Comparison of ENCODE assay signal across 23 cellular contexts in the genomic region with DNA sequence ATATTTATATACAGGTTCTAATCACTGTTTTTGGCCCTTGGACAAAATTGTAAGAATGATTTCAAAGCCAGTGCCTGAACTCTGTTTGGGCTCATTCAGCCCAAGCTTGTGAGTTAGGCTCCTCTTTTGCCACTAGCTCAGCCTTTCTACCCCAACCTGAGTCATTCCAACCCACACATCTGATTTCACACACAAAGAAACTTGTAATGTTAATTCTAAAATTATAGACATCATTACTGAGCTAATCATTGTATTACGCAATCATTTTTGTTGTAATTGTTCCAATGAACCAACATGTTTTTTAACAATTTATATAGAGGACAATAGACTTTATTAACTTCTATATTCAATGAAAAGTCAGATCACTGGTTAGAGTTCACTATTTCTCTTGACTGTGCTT.
"Had no signal": no experiment of that assay in that cellular context is flagged by ENCODE, and none has a peak within 500 bp of the region (broad histone marks: within the 10 kb centered on the region; RNA-seq: fewer than 3 reads in every experiment).

No MANE protein-coding gene starts in this region.

- FAIRE-seq: TTC549, urothelium cell line had no signal

- H3K4me3 ChIP-seq: colonic mucosa, esophagus muscularis mucosa, gastrocnemius medialis, left lung, tibial artery had no signal

- H3K27ac ChIP-seq: colonic mucosa, esophagus muscularis mucosa, gastrocnemius medialis, left lung, tibial artery had no signal

- H3K9me3 Mint-ChIP-seq: activated B cell treated with CpG ODN at 0.5 μM for 24 hours; activated CD4-positive, alpha-beta memory T cell treated with anti-CD3 and anti-CD28 coated beads for 36 hours; activated T-helper 1 cell treated with anti-CD3 and anti-CD28 coated beads, Interleukin-12 subunit alpha, Interleukin-12 subunit beta, Interleukin-2, Interleukin-4 antibody, amounts not matched to agents 30 ng/mL and 10 ng/mL and 1 ng/mL, durations not matched to agents 14 hours and 24 hours and 36 hours; central memory CD8-positive, alpha-beta T cell; nephron progenitor cell had no signal

- H3K4me1 ChIP-seq: colonic mucosa, esophagus muscularis mucosa, gastrocnemius medialis, left lung, tibial artery had no signal

- H3K36me3 Mint-ChIP-seq: activated CD4-positive, alpha-beta memory T cell treated with anti-CD3 and anti-CD28 coated beads for 36 hours; activated naive CD8-positive, alpha-beta T cell; brain had no signal

- H3K4me3 Mint-ChIP-seq: activated B cell treated with CpG ODN at 0.5 μM for 24 hours; activated CD4-positive, alpha-beta memory T cell treated with anti-CD3 and anti-CD28 coated beads for 36 hours; activated naive CD8-positive, alpha-beta T cell; activated T-helper 1 cell treated with anti-CD3 and anti-CD28 coated beads, Interleukin-12 subunit alpha, Interleukin-12 subunit beta, Interleukin-2, Interleukin-4 antibody, amounts not matched to agents 30 ng/mL and 10 ng/mL and 1 ng/mL, durations not matched to agents 14 hours and 24 hours and 36 hours; brain; central memory CD8-positive, alpha-beta T cell; nephron progenitor cell had no signal

- H3K4me1 Mint-ChIP-seq: activated B cell treated with CpG ODN at 0.5 μM for 24 hours; central memory CD8-positive, alpha-beta T cell had no signal

- H3K27ac Mint-ChIP-seq: activated B cell treated with CpG ODN at 0.5 μM for 24 hours; activated CD4-positive, alpha-beta memory T cell treated with anti-CD3 and anti-CD28 coated beads for 36 hours; activated naive CD8-positive, alpha-beta T cell; activated T-helper 1 cell treated with anti-CD3 and anti-CD28 coated beads, Interleukin-12 subunit alpha, Interleukin-12 subunit beta, Interleukin-2, Interleukin-4 antibody, amounts not matched to agents 30 ng/mL and 10 ng/mL and 1 ng/mL, durations not matched to agents 14 hours and 24 hours and 36 hours; brain; nephron progenitor cell had no signal

- H3K27me3 ChIP-seq: colonic mucosa, esophagus muscularis mucosa, gastrocnemius medialis, left lung, tibial artery had no signal

- ATAC-seq: gastrocnemius medialis, left lung had no signal

- H3K27me3 Mint-ChIP-seq: activated B cell treated with CpG ODN at 0.5 μM for 24 hours; activated CD4-positive, alpha-beta memory T cell treated with anti-CD3 and anti-CD28 coated beads for 36 hours; activated naive CD8-positive, alpha-beta T cell; central memory CD8-positive, alpha-beta T cell had no signal

- DNase-seq: activated B cell treated with CpG ODN at 0.5 μM for 24 hours; activated CD4-positive, alpha-beta memory T cell treated with anti-CD3 and anti-CD28 coated beads for 36 hours; activated CD4-positive, alpha-beta T cell treated with anti-CD3 and anti-CD28 coated beads for 4 hours; activated T-cell treated with anti-CD3 and anti-CD28 coated beads for 4 hours; amniotic stem cell; colonic mucosa; gastrocnemius medialis; left lung; midbrain; nephron progenitor cell; stimulated activated CD4-positive, alpha-beta T cell treated with anti-CD3 and anti-CD28 coated beads, Interleukin-12 subunit alpha, Interleukin-12 subunit beta, amount 100 ng/mL, for 4 hours; stimulated activated CD4-positive, alpha-beta T cell treated with anti-CD3 and anti-CD28 coated beads, Interleukin-1b, Interleukin-23, amount 100 ng/mL, for 48 hours; stimulated activated CD8-positive, alpha-beta memory T cell treated with anti-CD3 and anti-CD28 coated beads, Interleukin-4, amount 100 ng/mL, for 48 hours; stimulated activated naive CD4-positive, alpha-beta T cell treated with Interleukin-2 at 50 U/mL for 16 hours; substantia nigra; tibial artery had no signal

- H3K9me3 ChIP-seq: colonic mucosa, esophagus muscularis mucosa, gastrocnemius medialis, tibial artery had no signal

- H3K36me3 ChIP-seq: colonic mucosa, esophagus muscularis mucosa, gastrocnemius medialis, left lung, tibial artery had no signal
